ENCODE assay signal across 20 cellular contexts in the genomic region with DNA sequence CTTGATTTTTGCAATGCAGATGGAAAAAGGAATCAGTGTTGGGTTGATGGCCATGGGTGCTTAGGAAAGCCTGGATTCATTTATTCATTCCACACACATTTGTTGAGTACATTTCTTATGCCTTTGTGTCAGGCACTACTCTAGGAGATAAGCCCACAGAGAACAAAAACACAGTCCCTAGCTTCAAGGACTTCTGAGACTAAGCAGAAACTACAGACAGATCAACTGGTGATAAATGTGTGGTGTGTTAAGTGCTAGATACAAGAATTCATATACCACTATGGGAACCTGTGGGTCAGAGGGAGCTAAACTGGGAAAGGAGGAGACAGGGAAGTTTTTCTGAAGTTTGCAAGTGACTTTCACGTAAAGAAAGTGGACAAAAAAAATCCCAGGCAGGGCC.
"Had no signal": no experiment of that assay in that cellular context is flagged by ENCODE, and none has a peak within 500 bp of the region (broad histone marks: within the 10 kb centered on the region; RNA-seq: fewer than 3 reads in every experiment).

No MANE protein-coding gene starts in this region.

- H3K27me3 ChIP-seq: colonic mucosa, gastrocnemius medialis, heart right ventricle, neutrophil, right atrium auricular region, sigmoid colon had no signal

- H3K9me3 ChIP-seq: colonic mucosa, gastrocnemius medialis, heart right ventricle, neutrophil, right atrium auricular region, sigmoid colon, stomach, thoracic aorta had no signal

- DNase-seq: colonic mucosa; dorsolateral prefrontal cortex; effector CD8-positive, alpha-beta T cell; gastrocnemius medialis; heart right ventricle; hypothalamus; kidney glomerular epithelial cell; mammary epithelial cell; naive B cell; sigmoid colon; stimulated activated CD4-positive, alpha-beta T cell treated with anti-CD3 and anti-CD28 coated beads, Interleukin-2, amount 100 ng/mL, for 24 hours; stimulated activated CD4-positive, alpha-beta T cell treated with anti-CD3 and anti-CD28 coated beads, Interleukin-4, amount 100 ng/mL, for 4 hours; stimulated activated naive CD4-positive, alpha-beta T cell; stomach; substantia nigra had no signal

- H3K4me3 ChIP-seq: colonic mucosa, dorsolateral prefrontal cortex, gastrocnemius medialis, heart right ventricle, right atrium auricular region, sigmoid colon, skin epidermis, stomach, thoracic aorta had no signal

- H3K4me1 ChIP-seq: colonic mucosa had no signal

- ATAC-seq: esophagus mucosa, gastrocnemius medialis, heart right ventricle had no signal

- H3K36me3 ChIP-seq: colonic mucosa, gastrocnemius medialis, heart right ventricle, neutrophil, right atrium auricular region, sigmoid colon, stomach, thoracic aorta had no signal

- H3K27ac ChIP-seq: colonic mucosa, dorsolateral prefrontal cortex, gastrocnemius medialis, neutrophil, sigmoid colon, stomach, thoracic aorta had no signal
